Comparison of ENCODE assay signal across 18 cellular contexts in the genomic region with DNA sequence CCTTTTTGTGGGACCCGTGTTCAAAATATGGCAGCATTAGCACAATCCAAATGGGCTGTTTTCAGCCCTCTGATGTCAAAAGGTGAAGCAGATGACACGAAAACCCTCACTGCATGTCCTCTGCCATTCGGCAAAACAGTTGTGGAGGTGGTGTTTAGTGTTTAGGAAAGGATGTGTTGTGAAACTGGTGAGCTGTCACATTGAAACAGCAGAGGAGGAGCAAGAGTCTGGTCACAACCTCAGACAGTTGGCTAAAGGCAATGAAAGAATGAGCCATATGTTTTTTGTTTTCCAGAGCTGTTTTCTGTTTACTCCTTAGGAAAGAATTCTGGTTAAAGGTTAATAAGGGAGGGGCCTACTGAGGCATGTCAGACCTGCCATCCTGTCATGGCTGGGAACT.
DNase-seq lines count a peak whose midpoint lies in the region; ATAC-seq and TF ChIP-seq lines count a peak whose summit lies in the region.
"Had no signal": no experiment of that assay in that cellular context is flagged by ENCODE, and none has a peak within 500 bp of the region (broad histone marks: within the 10 kb centered on the region; RNA-seq: fewer than 3 reads in every experiment).

No MANE protein-coding gene starts in this region.

- no peak overlapping the region for H3K4me3 Mint-ChIP-seq in activated CD8-positive, alpha-beta T cell treated with anti-CD3 and anti-CD28 coated beads for 36 hours
- no peak overlapping the region for H3K4me3 Mint-ChIP-seq in activated CD8-positive, alpha-beta T cell treated with anti-CD3 and anti-CD28 coated beads, Interleukin-2, amount 10 ng/mL, durations not matched to agents 7 days and 5 days

- no peak overlapping the region for H3K18ac ChIP-seq in trophoblast cell (ENCODE audit: low read length)

- H3K27me3 Mint-ChIP-seq in activated CD8-positive, alpha-beta T cell treated with anti-CD3 and anti-CD28 coated beads for 36 hours, result no peaks in the 10 kb centered on the region
- no peaks in the 10 kb centered on the region for H3K27me3 Mint-ChIP-seq in activated CD8-positive, alpha-beta T cell treated with anti-CD3 and anti-CD28 coated beads, Interleukin-2, amount 10 ng/mL, durations not matched to agents 7 days and 5 days (ENCODE audit: low read depth)

- no peaks in the 10 kb centered on the region for H3K9me3 Mint-ChIP-seq in activated CD8-positive, alpha-beta T cell treated with anti-CD3 and anti-CD28 coated beads for 36 hours
- no peaks in the 10 kb centered on the region for H3K9me3 Mint-ChIP-seq in activated CD8-positive, alpha-beta T cell treated with anti-CD3 and anti-CD28 coated beads, Interleukin-2, amount 10 ng/mL, durations not matched to agents 7 days and 5 days (ENCODE audit: insufficient read depth)

- H2BK120ac ChIP-seq in trophoblast cell (ENCODE audit: insufficient read depth, low read length, poor library complexity), result no peak overlapping the region

- H4K91ac ChIP-seq in trophoblast cell (ENCODE audit: low read depth, low read length), result no peak overlapping the region

- no peak for ATAC-seq in activated CD8-positive, alpha-beta T cell treated with anti-CD3 and anti-CD28 coated beads for 36 hours
- no peak for ATAC-seq in activated CD8-positive, alpha-beta T cell treated with anti-CD3 and anti-CD28 coated beads, Interleukin-2, amount 10 ng/mL, durations not matched to agents 7 days and 5 days
- ATAC-seq in HG03025 (IDR thresholded peaks at IDR 0.05; ENCODE audit: low FRiP score, unreplicated experiment), result no peak
- ATAC-seq: foreskin keratinocyte, HepG2, sciatic nerve had no signal

- peaks cover 10% of the 10 kb centered on the region for H3K4me1 Mint-ChIP-seq in activated CD8-positive, alpha-beta T cell treated with anti-CD3 and anti-CD28 coated beads for 36 hours (ENCODE audit: low read depth)
- no peaks in the 10 kb centered on the region for H3K4me1 Mint-ChIP-seq in activated CD8-positive, alpha-beta T cell treated with anti-CD3 and anti-CD28 coated beads, Interleukin-2, amount 10 ng/mL, durations not matched to agents 7 days and 5 days (ENCODE audit: low read depth)

- no peaks in the 10 kb centered on the region for H3K79me1 ChIP-seq in trophoblast cell (ENCODE audit: low read length)

- H3K4me3 ChIP-seq in KMS-11 (IDR thresholded peaks at IDR 0.05; ENCODE audit: insufficient read depth, low read depth, low read length) (peak overlapping the region; percentile 39), cardiac fibroblast (replicated peaks in 1 of 2; ENCODE audit: low read depth in 2 of 2, low read length in 2 of 2) (no peak overlapping the region), trophoblast cell (ENCODE audit: low read depth, low read length) (no peak overlapping the region)
- H3K4me3 ChIP-seq: SK-N-MC had no signal

- no peak overlapping the region for H2BK12ac ChIP-seq in trophoblast cell (ENCODE audit: low read length)

- TF ChIP-seq CTCF in activated CD8-positive, alpha-beta T cell treated with anti-CD3 and anti-CD28 coated beads for 36 hours (IDR thresholded peaks at IDR 0.05), result no peak
- no peak for TF ChIP-seq CTCF in KMS-11 (conservative IDR thresholded peaks at IDR 0.05; ENCODE audit: low read depth, low read length)
- no peak for TF ChIP-seq CTCF in cardiac fibroblast (IDR thresholded peaks at IDR 0.05; ENCODE audit: low read depth, low read length)

- H2AK5ac ChIP-seq in trophoblast cell (ENCODE audit: low read length), result no peak overlapping the region

- intact Hi-C loops in activated CD8-positive, alpha-beta T cell treated with anti-CD3 and anti-CD28 coated beads for 36 hours (cut with micrococcal nuclease), result no loop called here

- POLR2A ChIA-PET in activated CD8-positive, alpha-beta T cell treated with anti-CD3 and anti-CD28 coated beads for 36 hours (lab: Charles Lee), result interaction anchor here (1.0 kb wide), 1 partner anchor 21 kb away, joined by 3 read pairs; no protein-coding TSS in a partner anchor
- POLR2A ChIA-PET in activated CD8-positive, alpha-beta T cell treated with anti-CD3 and anti-CD28 coated beads, Interleukin-2, amount 10 ng/mL, durations not matched to agents 7 days and 5 days (lab: Charles Lee), result no interaction called here

- H3K4ac ChIP-seq in trophoblast cell (ENCODE audit: low read depth, low read length), result no peak overlapping the region

- H3K4me2 ChIP-seq in KMS-11 (peak overlapping the region; percentile 55; the same call in 1 of the 2 replicates), trophoblast cell (ENCODE audit: low read length) (peak overlapping the region; percentile 12)

- peaks cover 9% of the 10 kb centered on the region for H3K36me3 Mint-ChIP-seq in activated CD8-positive, alpha-beta T cell treated with anti-CD3 and anti-CD28 coated beads for 36 hours (ENCODE audit: low read depth)
- H3K36me3 Mint-ChIP-seq in activated CD8-positive, alpha-beta T cell treated with anti-CD3 and anti-CD28 coated beads, Interleukin-2, amount 10 ng/mL, durations not matched to agents 7 days and 5 days (ENCODE audit: low read depth), result peaks cover 8% of the 10 kb centered on the region

- CTCF ChIA-PET in activated CD8-positive, alpha-beta T cell treated with anti-CD3 and anti-CD28 coated beads for 36 hours (lab: Charles Lee), result no interaction called here
- CTCF ChIA-PET in activated CD8-positive, alpha-beta T cell treated with anti-CD3 and anti-CD28 coated beads, Interleukin-2, amount 10 ng/mL, durations not matched to agents 7 days and 5 days (lab: Charles Lee), result no interaction called here

- H4K8ac ChIP-seq in trophoblast cell (ENCODE audit: low read depth, low read length), result peak overlapping the region; percentile 38

- H3K27ac Mint-ChIP-seq in activated CD8-positive, alpha-beta T cell treated with anti-CD3 and anti-CD28 coated beads for 36 hours, result peak overlapping the region; percentile 49
- no peak overlapping the region for H3K27ac Mint-ChIP-seq in activated CD8-positive, alpha-beta T cell treated with anti-CD3 and anti-CD28 coated beads, Interleukin-2, amount 10 ng/mL, durations not matched to agents 7 days and 5 days

- no peaks in the 10 kb centered on the region for H3K9me3 ChIP-seq in trophoblast cell (ENCODE audit: insufficient read depth, low read depth, low read length)

- H3K23ac ChIP-seq in trophoblast cell (ENCODE audit: low read length), result no peak overlapping the region

- no peak for DNase-seq in activated CD8-positive, alpha-beta T cell treated with anti-CD3 and anti-CD28 coated beads for 36 hours
- DNase-seq in activated CD8-positive, alpha-beta T cell treated with anti-CD3 and anti-CD28 coated beads, Interleukin-2, amount 10 ng/mL, durations not matched to agents 7 days and 5 days, result no peak
- peak; percentile 26 to 47 for DNase-seq in cardiac fibroblast (ENCODE audit: low read depth in 2 of 2)
- peak in 1 of 2 donors; percentile 32 for DNase-seq in trophoblast cell
- no peak for DNase-seq in KG1 (lab: John Stamatoyannopoulos, UW)
- no peak for DNase-seq in occipital lobe (lab: John Stamatoyannopoulos, UW)
- DNase-seq: ACHN; effector memory CD4-positive, alpha-beta T cell; foreskin keratinocyte; NCI-H1092; NCI-H774; stimulated activated CD4-positive, alpha-beta T cell treated with anti-CD3 and anti-CD28 coated beads, Interleukin-2, amount 100 ng/mL, for 24 hours; substantia nigra had no signal

- WGBS in trophoblast cell (ENCODE audit: extremely low coverage, insufficient coverage, insufficient read length), result no CpG with 5 or more reads among the region's 3 CpGs

- H4K20me1 ChIP-seq in KMS-11 (ENCODE audit: insufficient read depth), result no peaks in the 10 kb centered on the region

- H2BK5ac ChIP-seq in trophoblast cell (ENCODE audit: low read depth, low read length, poor library complexity), result no peak overlapping the region

- no peaks in the 10 kb centered on the region for H3K79me2 ChIP-seq in KMS-11 (ENCODE audit: insufficient read depth, low read depth)
- H3K79me2 ChIP-seq in trophoblast cell (ENCODE audit: control insufficient read depth, insufficient read depth, low read length, poor library complexity), result no peaks in the 10 kb centered on the region

- no peak overlapping the region for H2AFZ ChIP-seq in KMS-11 (ENCODE audit: low read depth)
- no peak overlapping the region for H2AFZ ChIP-seq in trophoblast cell (ENCODE audit: insufficient read depth, low read length, poor library complexity)

- H3K36me3 ChIP-seq in KMS-11 (ENCODE audit: insufficient read depth) (no peaks in the 10 kb centered on the region), trophoblast cell (ENCODE audit: control insufficient read depth in 1 of 2, insufficient read depth in 2 of 2, low read length in 2 of 2) (no peaks in the 10 kb centered on the region)

- H3K9ac ChIP-seq in KMS-11, result no peak overlapping the region; the same call in 1 of the 2 replicates
- H3K9ac ChIP-seq in trophoblast cell (ENCODE audit: low read length), result no peak overlapping the region

- H3K27ac ChIP-seq in KMS-11 (peak overlapping the region; percentile 45), trophoblast cell (ENCODE audit: low read depth, low read length) (peak overlapping the region; percentile 10)
- H3K27ac ChIP-seq: foreskin keratinocyte had no signal

- H3K14ac ChIP-seq in trophoblast cell (ENCODE audit: low read length), result no peak overlapping the region

- no peak overlapping the region for H4K12ac ChIP-seq in trophoblast cell (ENCODE audit: low read depth, low read length)

- H3K27me3 ChIP-seq in KMS-11 (ENCODE audit: insufficient read depth, low read depth), result no peaks in the 10 kb centered on the region
- H3K27me3 ChIP-seq in trophoblast cell (ENCODE audit: insufficient read depth, low read length), result no peaks in the 10 kb centered on the region
- H3K27me3 ChIP-seq: foreskin keratinocyte had no signal

- H3K4me1 ChIP-seq in KMS-11 (ENCODE audit: low read depth, poor library complexity, severe bottlenecking), result peaks cover 23% of the 10 kb centered on the region
- H3K4me1 ChIP-seq in trophoblast cell (ENCODE audit: control insufficient read depth in 1 of 2, insufficient read depth in 2 of 2, low read length in 2 of 2), result peaks cover 9 to 12% of the 10 kb centered on the region in 2 experiments
- H3K4me1 ChIP-seq: foreskin keratinocyte had no signal

Comparison
In these comparisons a context has a peak if more than half of its experiments do, and no peak if none do; other contexts are left out.
1. DNase-seq: peak in cardiac fibroblast (2 of 2); none in activated CD8-positive, alpha-beta T cell treated with anti-CD3 and anti-CD28 coated beads for 36 hours (single experiment), activated CD8-positive, alpha-beta T cell treated with anti-CD3 and anti-CD28 coated beads, Interleukin-2, amount 10 ng/mL, durations not matched to agents 7 days and 5 days (single experiment), KG1 (single experiment) and occipital lobe (single experiment).